Comparison of ENCODE assay signal across 9 cellular contexts in genomic region chr12:109020750-109021380, GRCh38. TPM values are rescaled to one million over a fixed set of nuclear protein-coding genes. Genes with fewer than 3 reads are reported as not detected.
A peak's percentile ranks its signal among the peaks of the same experiment; 100 is the strongest.
DNase-seq lines count a peak whose midpoint lies in the region; ATAC-seq and TF ChIP-seq lines count a peak whose summit lies in the region.
"Had no signal": no experiment of that assay in that cellular context is flagged by ENCODE, and none has a peak within 500 bp of the region (broad histone marks: within the 10 kb centered on the region; RNA-seq: fewer than 3 reads in every experiment).

Gene SVOP (minus strand): TSS chr12:109021068. CDS start chr12:109020868, 200 bp downstream.

- no peak within 1 kb of the TSS for H3K4me3 Mint-ChIP-seq in activated CD8-positive, alpha-beta T cell treated with anti-CD3 and anti-CD28 coated beads, Interleukin-2, amount 10 ng/mL, durations not matched to agents 7 days and 5 days
- no peak within 1 kb of the TSS for H3K4me3 Mint-ChIP-seq in memory B cell
- H3K4me3 Mint-ChIP-seq in stimulated activated memory B cell treated with anti-CD40 and anti-IgM and Interleukin-4, amounts not matched to agents 10 μg/mL and 1 μg/mL and 100 μg/mL, for 72 hours = no peak within 1 kb of the TSS

- CTCF ChIA-PET in activated CD8-positive, alpha-beta T cell treated with anti-CD3 and anti-CD28 coated beads, Interleukin-2, amount 10 ng/mL, durations not matched to agents 7 days and 5 days (lab: Charles Lee) = interaction anchor here (1.2 kb wide), 1 partner anchor 11 kb away, joined by 3 read pairs; no protein-coding TSS in a partner anchor

- POLR2A ChIA-PET in activated CD8-positive, alpha-beta T cell treated with anti-CD3 and anti-CD28 coated beads, Interleukin-2, amount 10 ng/mL, durations not matched to agents 7 days and 5 days (lab: Charles Lee) = no interaction called here

- DNase-seq in HCEC 1CT = peak; percentile 55
- DNase-seq in NCI-H446 treated with DMSO at 0.1 percent for 48 hours (lab: John Stamatoyannopoulos, UW) = peak; percentile 51
- peak; percentile 43 for DNase-seq in activated CD8-positive, alpha-beta T cell treated with anti-CD3 and anti-CD28 coated beads, Interleukin-2, amount 10 ng/mL, durations not matched to agents 7 days and 5 days
- DNase-seq in epithelial cell of esophagus (ENCODE audit: low read depth) = peak; percentile 81
- peak in 1 of 2 donors; percentile 17 for DNase-seq in memory B cell (ENCODE audit: low spot score in 2 of 2)

- no peaks in the 10 kb centered on the region for H3K4me1 Mint-ChIP-seq in activated CD8-positive, alpha-beta T cell treated with anti-CD3 and anti-CD28 coated beads, Interleukin-2, amount 10 ng/mL, durations not matched to agents 7 days and 5 days (ENCODE audit: low read depth)
- no peaks in the 10 kb centered on the region for H3K4me1 Mint-ChIP-seq in memory B cell
- H3K4me1 Mint-ChIP-seq in stimulated activated memory B cell treated with anti-CD40 and anti-IgM and Interleukin-4, amounts not matched to agents 10 μg/mL and 1 μg/mL and 100 μg/mL, for 72 hours = peaks cover 5% of the 10 kb centered on the region

- H3K27ac ChIP-seq in ACC112 (ENCODE audit: low read depth, low read length) = no peak within 1 kb of the TSS

- H3K4me3 ChIP-seq in ACC112 (ENCODE audit: low read depth, low read length) (0 out of 2 replicates have a peak within 1 kb of the TSS, but pooled peaks have one; percentile 23), epithelial cell of esophagus (ENCODE audit: low read length) (no peak within 1 kb of the TSS)

- peaks cover 26% of the 10 kb centered on the region for H3K27me3 Mint-ChIP-seq in activated CD8-positive, alpha-beta T cell treated with anti-CD3 and anti-CD28 coated beads, Interleukin-2, amount 10 ng/mL, durations not matched to agents 7 days and 5 days (ENCODE audit: low read depth)
- H3K27me3 Mint-ChIP-seq in memory B cell = peaks cover 11% of the 10 kb centered on the region
- peaks cover 57% of the 10 kb centered on the region for H3K27me3 Mint-ChIP-seq in stimulated activated memory B cell treated with anti-CD40 and anti-IgM and Interleukin-4, amounts not matched to agents 10 μg/mL and 1 μg/mL and 100 μg/mL, for 72 hours

- no peaks in the 10 kb centered on the region for H3K36me3 Mint-ChIP-seq in activated CD8-positive, alpha-beta T cell treated with anti-CD3 and anti-CD28 coated beads, Interleukin-2, amount 10 ng/mL, durations not matched to agents 7 days and 5 days (ENCODE audit: low read depth)
- H3K36me3 Mint-ChIP-seq in memory B cell = no peaks in the 10 kb centered on the region
- no peaks in the 10 kb centered on the region for H3K36me3 Mint-ChIP-seq in stimulated activated memory B cell treated with anti-CD40 and anti-IgM and Interleukin-4, amounts not matched to agents 10 μg/mL and 1 μg/mL and 100 μg/mL, for 72 hours

- no peak within 1 kb of the TSS for H2AFZ ChIP-seq in ACC112 (ENCODE audit: low read length, unreplicated experiment)

- H3K27ac Mint-ChIP-seq in activated CD8-positive, alpha-beta T cell treated with anti-CD3 and anti-CD28 coated beads, Interleukin-2, amount 10 ng/mL, durations not matched to agents 7 days and 5 days = no peak within 1 kb of the TSS
- H3K27ac Mint-ChIP-seq in memory B cell = no peak within 1 kb of the TSS
- no peak within 1 kb of the TSS for H3K27ac Mint-ChIP-seq in stimulated activated memory B cell treated with anti-CD40 and anti-IgM and Interleukin-4, amounts not matched to agents 10 μg/mL and 1 μg/mL and 100 μg/mL, for 72 hours

- ATAC-seq in activated CD8-positive, alpha-beta T cell treated with anti-CD3 and anti-CD28 coated beads, Interleukin-2, amount 10 ng/mL, durations not matched to agents 7 days and 5 days = peak; percentile 42
- ATAC-seq in memory B cell (ENCODE audit: low read depth) (peak; percentile 34), HG03457 (IDR thresholded peaks at IDR 0.05; ENCODE audit: unreplicated experiment) (no peak)
- peak; percentile 24 for ATAC-seq in stimulated activated memory B cell treated with anti-CD40 and anti-IgM and Interleukin-4, amounts not matched to agents 10 μg/mL and 1 μg/mL and 100 μg/mL, for 72 hours

- H3K4me1 ChIP-seq in ACC112 (ENCODE audit: control insufficient read depth, insufficient read depth, low read length, unreplicated experiment) = no peaks in the 10 kb centered on the region

- H3K36me3 ChIP-seq in ACC112 (ENCODE audit: insufficient read depth, low read length) = no peaks in the 10 kb centered on the region

- peaks cover 49% of the 10 kb centered on the region for H3K27me3 ChIP-seq in ACC112 (ENCODE audit: insufficient read depth, low read length)

- no peaks in the 10 kb centered on the region for H3K9me3 Mint-ChIP-seq in activated CD8-positive, alpha-beta T cell treated with anti-CD3 and anti-CD28 coated beads, Interleukin-2, amount 10 ng/mL, durations not matched to agents 7 days and 5 days (ENCODE audit: insufficient read depth)
- no peaks in the 10 kb centered on the region for H3K9me3 Mint-ChIP-seq in memory B cell
- no peaks in the 10 kb centered on the region for H3K9me3 Mint-ChIP-seq in stimulated activated memory B cell treated with anti-CD40 and anti-IgM and Interleukin-4, amounts not matched to agents 10 μg/mL and 1 μg/mL and 100 μg/mL, for 72 hours

- TF ChIP-seq CTCF in epithelial cell of esophagus (IDR thresholded peaks at IDR 0.05; ENCODE audit: insufficient read depth, low read depth, low read length, missing control alignments) = no peak

- H3K79me2 ChIP-seq in ACC112 (ENCODE audit: control insufficient read depth, insufficient read depth, low read length, unreplicated experiment) = no peaks in the 10 kb centered on the region

RNA-seq across cellular contexts. Expression of gene SVOP, which starts in this region (rescaled TPM):
- not detected for total RNA-seq in activated CD8-positive, alpha-beta T cell treated with anti-CD3 and anti-CD28 coated beads, Interleukin-2, amount 10 ng/mL, durations not matched to agents 7 days and 5 days
- total RNA-seq: glomerular endothelial cell had no signal

Comparison
In these comparisons a context has a peak if more than half of its experiments do, and no peak if none do; other contexts are left out.
1. Peak in DNase-seq and ATAC-seq in activated CD8-positive, alpha-beta T cell treated with anti-CD3 and anti-CD28 coated beads, Interleukin-2, amount 10 ng/mL, durations not matched to agents 7 days and 5 days; RNA of the gene not detected or under 1 TPM.